1 cellular context compared by ENCODE assay signal in the genomic region with DNA sequence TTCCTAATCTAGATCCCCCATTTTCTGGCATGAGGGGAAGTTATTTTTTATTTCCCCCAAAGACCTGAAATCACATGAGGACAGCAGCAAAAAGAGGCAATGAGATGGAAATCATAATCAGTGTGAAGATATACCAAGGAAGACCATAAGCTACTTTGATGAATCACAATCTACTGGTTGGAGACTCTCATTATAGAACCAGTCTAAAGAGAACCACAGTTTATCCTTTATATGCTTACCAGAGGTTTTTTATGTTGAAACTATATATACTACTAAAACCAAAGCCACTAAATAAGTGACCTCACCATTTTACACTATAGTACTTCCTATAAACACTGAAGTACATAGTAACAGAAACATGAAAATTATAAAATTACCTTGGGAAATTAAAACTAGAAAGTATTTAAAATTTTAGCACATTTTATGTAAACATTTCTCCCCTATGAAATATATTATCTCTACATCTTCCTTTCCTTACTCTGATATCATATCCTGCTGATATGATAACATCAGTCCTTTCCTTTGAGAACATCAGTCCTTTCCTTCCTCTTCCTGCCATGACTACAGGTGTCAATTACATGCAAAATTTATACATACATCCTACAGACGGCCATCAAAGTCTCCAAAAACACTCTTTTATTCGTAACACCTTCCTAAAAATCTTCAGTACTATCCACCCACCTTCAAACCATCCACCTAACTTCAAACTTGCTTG.
TF ChIP-seq lines count a peak whose summit lies in the region.

No MANE protein-coding gene starts in this region.

TF ChIP-seq in WTC11, 78 proteins besides CTCF, POLR2A, EP300 and RAD21 (continued from another document):
- TF ChIP-seq MAX (CRISPR knock-in tag; IDR thresholded peaks at IDR 0.05) = no peak
- TF ChIP-seq MYBL2 (CRISPR knock-in tag; IDR thresholded peaks at IDR 0.05) = no peak
- no peak for TF ChIP-seq TP53 (CRISPR knock-in tag; IDR thresholded peaks at IDR 0.05)
- TF ChIP-seq SMAD4 (CRISPR knock-in tag; IDR thresholded peaks at IDR 0.05) = no peak
- TF ChIP-seq, protein P1, sequence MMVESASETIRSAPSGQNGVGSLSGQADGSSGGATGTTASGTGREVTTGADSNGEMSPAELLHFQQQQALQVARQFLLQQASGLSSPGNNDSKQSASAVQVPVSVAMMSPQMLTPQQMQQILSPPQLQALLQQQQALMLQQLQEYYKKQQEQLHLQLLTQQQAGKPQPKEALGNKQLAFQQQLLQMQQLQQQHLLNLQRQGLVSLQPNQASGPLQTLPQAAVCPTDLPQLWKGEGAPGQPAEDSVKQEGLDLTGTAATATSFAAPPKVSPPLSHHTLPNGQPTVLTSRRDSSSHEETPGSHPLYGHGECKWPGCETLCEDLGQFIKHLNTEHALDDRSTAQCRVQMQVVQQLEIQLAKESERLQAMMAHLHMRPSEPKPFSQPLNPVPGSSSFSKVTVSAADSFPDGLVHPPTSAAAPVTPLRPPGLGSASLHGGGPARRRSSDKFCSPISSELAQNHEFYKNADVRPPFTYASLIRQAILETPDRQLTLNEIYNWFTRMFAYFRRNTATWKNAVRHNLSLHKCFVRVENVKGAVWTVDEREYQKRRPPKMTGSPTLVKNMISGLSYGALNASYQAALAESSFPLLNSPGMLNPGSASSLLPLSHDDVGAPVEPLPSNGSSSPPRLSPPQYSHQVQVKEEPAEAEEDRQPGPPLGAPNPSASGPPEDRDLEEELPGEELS (CRISPR knock-in tag; IDR thresholded peaks at IDR 0.05) = no peak
- no peak for TF ChIP-seq TEAD4 (CRISPR knock-in tag; IDR thresholded peaks at IDR 0.05)
- no peak for TF ChIP-seq TEAD1 (CRISPR knock-in tag; IDR thresholded peaks at IDR 0.05)
- TF ChIP-seq HMGA2 (CRISPR knock-in tag; IDR thresholded peaks at IDR 0.05) = no peak
- no peak for TF ChIP-seq IRF1 (CRISPR knock-in tag; IDR thresholded peaks at IDR 0.05)
- no peak for TF ChIP-seq GTF2I (CRISPR knock-in tag; conservative IDR thresholded peaks at IDR 0.05)
